19 cellular contexts compared by ENCODE assay signal in genomic region chr6:126195625-126196236, GRCh38.
DNase-seq lines count a peak whose midpoint lies in the region; ATAC-seq, FAIRE-seq and TF ChIP-seq lines count a peak whose summit lies in the region.
"Had no signal": no experiment of that assay in that cellular context is flagged by ENCODE, and none has a peak within 500 bp of the region (broad histone marks: within the 10 kb centered on the region; RNA-seq: fewer than 3 reads in every experiment).

No MANE protein-coding gene starts in this region.

- in situ Hi-C loops in GM12878 (cut with MboI) = no loop called here

- SMC1A ChIA-PET in GM12878 (lab: Charles Lee; ENCODE audit: uncharacterized antibody, unreplicated experiment) = interaction anchor here (0.9 kb wide), 1 partner anchor 8 kb away, joined by 3 read pairs; no protein-coding TSS in a partner anchor

- H3K4me1 ChIP-seq in HCT116 (ENCODE audit: control insufficient read depth in 1 of 2, insufficient read depth in 2 of 2, low read length in 2 of 2) (no peaks in the 10 kb centered on the region), GM12878 (ENCODE audit: control insufficient read depth, insufficient read depth, low read length) (no peaks in the 10 kb centered on the region)
- H3K4me1 ChIP-seq: SJSA1 had no signal

- H3K4me1 Mint-ChIP-seq in stimulated activated memory B cell treated with anti-CD40 and anti-IgM and Interleukin-4, amounts not matched to agents 10 μg/mL and 1 μg/mL and 100 μg/mL, for 72 hours = no peaks in the 10 kb centered on the region
- H3K4me1 Mint-ChIP-seq in activated T-helper 17 cell treated with anti-CD3 and anti-CD28 coated beads, Interleukin-2, amount 50 U/mL, for 72 hours = no peaks in the 10 kb centered on the region
- H3K4me1 Mint-ChIP-seq: B cell had no signal

- H3K36me3 ChIP-seq in HCT116 (ENCODE audit: control insufficient read depth in 1 of 2, insufficient read depth in 2 of 2, low read length in 2 of 2) (no peaks in the 10 kb centered on the region), GM12878 (ENCODE audit: control insufficient read depth in 2 of 2, insufficient read depth in 2 of 2, low read length in 1 of 2) (no peaks in the 10 kb centered on the region)
- H3K36me3 ChIP-seq: SJSA1 had no signal

- H3K4me2 ChIP-seq in HCT116 (ENCODE audit: low read length) = no peak overlapping the region
- no peak overlapping the region for H3K4me2 ChIP-seq in GM12878 (ENCODE audit: control insufficient read depth, insufficient read depth)

- TF ChIP-seq CTCF in HCT116 (IDR thresholded peaks at IDR 0.05 in 2 of 3, conservative IDR thresholded peaks at IDR 0.05 in 1 of 3; ENCODE audit: borderline replicate concordance in 1 of 3, insufficient read depth in 1 of 3, low read depth in 2 of 3, low read length in 2 of 3) = no peak
- no peak for TF ChIP-seq CTCF in NB4 (IDR thresholded peaks at IDR 0.05; ENCODE audit: low read depth, low read length)
- TF ChIP-seq CTCF in GM12878 (IDR thresholded peaks at IDR 0.05 in 2 of 3, conservative IDR thresholded peaks at IDR 0.05 in 1 of 3; ENCODE audit: control insufficient read depth in 2 of 3, extremely low read depth in 1 of 3, insufficient read depth in 1 of 3, low read depth in 3 of 3, low read length in 3 of 3) = no peak

- no peak for TF ChIP-seq POLR2A in HCT116 (IDR thresholded peaks at IDR 0.05; ENCODE audit: borderline replicate concordance, extremely low read depth, insufficient read depth, insufficient read length)
- TF ChIP-seq POLR2A in NB4 (IDR thresholded peaks at IDR 0.05; ENCODE audit: extremely low read depth, insufficient read length) = no peak
- TF ChIP-seq POLR2A in GM12878 (IDR thresholded peaks at IDR 0.05; ENCODE audit: low read depth, low read length) = no peak

- H3K27ac ChIP-seq in HCT116 (ENCODE audit: low read depth, low read length) (no peak overlapping the region), GM12878 (ENCODE audit: control insufficient read depth, insufficient read depth) (no peak overlapping the region)
- H3K27ac ChIP-seq: GM23248, SJSA1 had no signal

- no peak for TF ChIP-seq EP300 in GM12878 (IDR thresholded peaks at IDR 0.05; ENCODE audit: borderline replicate concordance in 1 of 2, control insufficient read depth in 1 of 2, low read depth in 2 of 2, low read length in 2 of 2)

- H2AFZ ChIP-seq in HCT116 (ENCODE audit: low read depth, low read length, poor library complexity, severe bottlenecking) (no peak overlapping the region), GM12878 (ENCODE audit: control insufficient read depth, low read depth, low read length) (no peak overlapping the region)
- H2AFZ ChIP-seq: GM23248 had no signal

- H3K9me3 ChIP-seq in HCT116 (ENCODE audit: control insufficient read depth in 1 of 2, insufficient read depth in 1 of 2, low read depth in 1 of 2, low read length in 2 of 2) (no peaks in the 10 kb centered on the region; a peak in 1 of 4 replicates), GM12878 (replicated peaks; ENCODE audit: control insufficient read depth, insufficient read depth, low read length) (no peaks in the 10 kb centered on the region; the same call in 2 of the 3 replicates)
- H3K9me3 ChIP-seq: SJSA1 had no signal

- FAIRE-seq in GM12878 (lab: Jason Lieb, UNC) = no peak
- FAIRE-seq: GM19239 had no signal

- H3K27ac Mint-ChIP-seq in stimulated activated memory B cell treated with anti-CD40 and anti-IgM and Interleukin-4, amounts not matched to agents 10 μg/mL and 1 μg/mL and 100 μg/mL, for 72 hours = no peak overlapping the region
- H3K27ac Mint-ChIP-seq in activated T-helper 17 cell treated with anti-CD3 and anti-CD28 coated beads, Interleukin-2, amount 50 U/mL, for 72 hours = no peak overlapping the region
- H3K27ac Mint-ChIP-seq: B cell; CD8-positive, alpha-beta T cell had no signal

- H3K4me3 ChIP-seq in HCT116 (replicated peaks in 1 of 2; ENCODE audit: low read depth in 1 of 2, low read length in 2 of 2) (no peak overlapping the region), NB4 (ENCODE audit: low read depth, low read length) (no peak overlapping the region), GM12878 (no peak overlapping the region)
- H3K4me3 ChIP-seq: GM23248, SJSA1 had no signal

- WGBS in GM12878 (ENCODE audit: insufficient coverage, insufficient replicate concordance, low lambda C conversion rate, missing lambda C conversion rate) = 0% methylated on average over 1 of the region's 1 CpG

- intact Hi-C loops in HCT116 (cut with micrococcal nuclease) = no loop called here
- intact Hi-C loops in GM12878 (cut with micrococcal nuclease; ENCODE audit: unreplicated experiment) = no loop called here

- no peaks in the 10 kb centered on the region for H3K27me3 ChIP-seq in HCT116 (ENCODE audit: insufficient read depth, low read length)
- H3K27me3 ChIP-seq in GM12878 (replicated peaks in 1 of 2; ENCODE audit: control insufficient read depth in 2 of 2, insufficient read depth in 2 of 2, low read length in 1 of 2) = no peaks in the 10 kb centered on the region
- H3K27me3 ChIP-seq: SJSA1 had no signal

- POLR2A ChIA-PET in HCT116 (lab: Charles Lee) = no interaction called here
- POLR2A ChIA-PET in GM12878 (lab: Charles Lee) = no interaction called here

- no peaks in the 10 kb centered on the region for H3K9me3 Mint-ChIP-seq in stimulated activated memory B cell treated with anti-CD40 and anti-IgM and Interleukin-4, amounts not matched to agents 10 μg/mL and 1 μg/mL and 100 μg/mL, for 72 hours
- no peaks in the 10 kb centered on the region for H3K9me3 Mint-ChIP-seq in activated T-helper 17 cell treated with anti-CD3 and anti-CD28 coated beads, Interleukin-2, amount 50 U/mL, for 72 hours
- H3K9me3 Mint-ChIP-seq: CD8-positive, alpha-beta T cell had no signal

- no peaks in the 10 kb centered on the region for H3K27me3 Mint-ChIP-seq in stimulated activated memory B cell treated with anti-CD40 and anti-IgM and Interleukin-4, amounts not matched to agents 10 μg/mL and 1 μg/mL and 100 μg/mL, for 72 hours
- H3K27me3 Mint-ChIP-seq in activated T-helper 17 cell treated with anti-CD3 and anti-CD28 coated beads, Interleukin-2, amount 50 U/mL, for 72 hours = no peaks in the 10 kb centered on the region
- H3K27me3 Mint-ChIP-seq: B cell had no signal

- ATAC-seq in HCT116 (no peak), GM12878 (no peak), GM21390 (IDR thresholded peaks at IDR 0.05; ENCODE audit: unreplicated experiment) (no peak)
- no peak for ATAC-seq in stimulated activated memory B cell treated with anti-CD40 and anti-IgM and Interleukin-4, amounts not matched to agents 10 μg/mL and 1 μg/mL and 100 μg/mL, for 72 hours
- ATAC-seq in activated T-helper 17 cell treated with anti-CD3 and anti-CD28 coated beads, Interleukin-2, amount 50 U/mL, for 72 hours (replicated peaks) = no peak
- ATAC-seq: CD8-positive, alpha-beta T cell; PC-3 had no signal

- DNase-seq in HCT116 (ENCODE audit: low read depth, low spot score) = no peak
- peak; percentile 18 for DNase-seq in NB4 (ENCODE audit: low read depth)
- no peak for DNase-seq in GM12878 (ENCODE audit: low read depth, low spot score)
- DNase-seq in kidney tubule cell (ENCODE audit: low spot score) = peak; percentile 2
- no peak for DNase-seq in NCI-H345 treated with DMSO at 0.1 percent for 48 hours (lab: John Stamatoyannopoulos, UW; ENCODE audit: unreplicated experiment)
- DNase-seq: CD8-positive, alpha-beta T cell; GM23248; NCI-H1092; NCI-H226; NCI-H526 treated with DMSO at 0.1 percent for 48 hours; NK-92 treated with Interleukin-12 subunit alpha and Interleukin-12 subunit beta, amount 100 ng/mL, for 24 hours; PC-3; SW 1271 had no signal

- CTCF ChIA-PET in HCT116 (lab: Charles Lee) (no interaction called here), GM12878 (lab: Yijun Ruan, JAX) (interaction anchor here (1.1 kb wide), 2 partner anchors 21 to 200 kb away, joined by 3 to 5 read pairs; no protein-coding TSS in a partner anchor)

- TF ChIP-seq RAD21 in HCT116 (IDR thresholded peaks at IDR 0.05; ENCODE audit: low read depth) (no peak), GM12878 (IDR thresholded peaks at IDR 0.05; ENCODE audit: insufficient read depth, low read depth, low read length) (no peak)

- H4K20me1 ChIP-seq in HCT116 (ENCODE audit: insufficient read depth) (no peaks in the 10 kb centered on the region), GM12878 (ENCODE audit: control insufficient read depth, insufficient read depth) (no peaks in the 10 kb centered on the region)

- peaks cover 50% of the 10 kb centered on the region for H3K36me3 Mint-ChIP-seq in stimulated activated memory B cell treated with anti-CD40 and anti-IgM and Interleukin-4, amounts not matched to agents 10 μg/mL and 1 μg/mL and 100 μg/mL, for 72 hours
- no peaks in the 10 kb centered on the region for H3K36me3 Mint-ChIP-seq in activated T-helper 17 cell treated with anti-CD3 and anti-CD28 coated beads, Interleukin-2, amount 50 U/mL, for 72 hours (ENCODE audit: low read depth)
- H3K36me3 Mint-ChIP-seq: CD8-positive, alpha-beta T cell had no signal

- BruUV-seq in HCT116 (replicated peaks; lab: Mats Ljungman, UMichigan) (no TSS peak), GM12878 (replicated peaks; lab: Mats Ljungman, UMichigan) (no TSS peak)

- H3K9me2 ChIP-seq in HCT116 (ENCODE audit: insufficient read depth) = no peaks in the 10 kb centered on the region

- no peak overlapping the region for H3K4me3 Mint-ChIP-seq in stimulated activated memory B cell treated with anti-CD40 and anti-IgM and Interleukin-4, amounts not matched to agents 10 μg/mL and 1 μg/mL and 100 μg/mL, for 72 hours
- no peak overlapping the region for H3K4me3 Mint-ChIP-seq in activated T-helper 17 cell treated with anti-CD3 and anti-CD28 coated beads, Interleukin-2, amount 50 U/mL, for 72 hours
- H3K4me3 Mint-ChIP-seq: B cell; CD8-positive, alpha-beta T cell had no signal

- H3K79me2 ChIP-seq in HCT116 (ENCODE audit: insufficient read depth, low read length) (no peaks in the 10 kb centered on the region), GM12878 (ENCODE audit: control insufficient read depth, insufficient read depth, low read length) (no peaks in the 10 kb centered on the region)

- no peak overlapping the region for H3K9ac ChIP-seq in HCT116 (ENCODE audit: low read length)
- no peak overlapping the region for H3K9ac ChIP-seq in GM12878 (ENCODE audit: control insufficient read depth, insufficient read depth, low read length)
- H3K9ac ChIP-seq: GM23248 had no signal

- RAD21 ChIA-PET in HCT116 (lab: Charles Lee; ENCODE audit: low non-redundant PET in 1 of 2, low total read pairs in 2 of 2, uncharacterized antibody in 2 of 2, unreplicated experiment in 2 of 2) (no interaction called here), GM12878 (lab: Charles Lee; ENCODE audit: unreplicated experiment) (no interaction called here)

TF ChIP-seq in HCT116, 20 proteins besides CTCF, POLR2A, EP300 and RAD21:
- TF ChIP-seq SRF (IDR thresholded peaks at IDR 0.05; ENCODE audit: low read depth) (peak; percentile 51; the same call in 1 of the 2 replicates), TCF7L2 (IDR thresholded peaks at IDR 0.05; ENCODE audit: borderline replicate concordance, extremely low read depth, insufficient read depth, insufficient read length) (no peak)

TF ChIP-seq in GM12878, 131 proteins besides CTCF, POLR2A, EP300 and RAD21 (continues in another document):
- TF ChIP-seq ATF7 (IDR thresholded peaks at IDR 0.05; ENCODE audit: low read depth) = 0 out of 2 replicates have a peak, but pooled peaks have one; percentile 16

Comparison
In these comparisons a context has a peak if more than half of its experiments do, and no peak if none do; other contexts are left out.
1. DNase-seq: peak in NB4 (single experiment) and kidney tubule cell (single experiment); none in HCT116 (single experiment), GM12878 (single experiment) and NCI-H345 treated with DMSO at 0.1 percent for 48 hours (single experiment).